ENCODE assay signal across 21 cellular contexts in the genomic region with DNA sequence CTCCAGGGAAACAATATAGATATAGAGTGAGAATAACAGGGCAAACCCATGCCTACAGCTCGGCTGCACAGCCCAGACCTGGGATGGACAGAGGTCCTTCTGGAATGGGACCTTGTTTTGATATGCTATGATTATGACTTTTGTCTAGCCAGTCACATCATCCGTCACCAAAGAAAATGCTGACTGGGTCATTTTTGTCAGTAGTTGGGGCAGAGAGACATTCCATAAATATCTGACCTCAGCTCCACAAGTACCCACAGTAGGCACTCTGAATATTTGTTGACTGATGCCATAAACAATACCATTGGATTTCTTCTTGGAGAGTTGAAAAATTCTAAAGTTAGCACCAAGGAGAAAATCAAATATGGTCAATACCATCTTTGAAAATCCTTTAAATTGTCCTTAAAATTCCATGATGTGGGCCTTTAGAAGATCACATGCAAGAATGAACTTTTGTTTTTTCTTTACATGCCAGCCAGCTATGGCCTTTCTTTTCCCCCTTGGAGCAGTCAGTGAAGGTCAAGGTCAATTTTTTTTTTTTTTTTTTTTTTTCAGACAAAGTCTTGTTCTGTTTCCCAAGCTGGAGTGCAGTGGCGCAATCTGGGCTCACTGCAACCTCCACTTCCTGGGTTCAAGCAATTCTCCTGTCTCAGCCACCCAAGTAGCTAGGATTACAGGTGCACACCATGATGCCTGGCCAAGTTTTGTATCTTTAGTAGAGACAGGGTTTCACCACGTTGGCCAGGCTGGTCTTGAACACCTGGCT. TPM values are rescaled to one million over a fixed set of nuclear protein-coding genes. Genes with fewer than 3 reads are reported as not detected.
DNase-seq lines count a peak whose midpoint lies in the region; ATAC-seq, FAIRE-seq and TF ChIP-seq lines count a peak whose summit lies in the region.
"Had no signal": no experiment of that assay in that cellular context is flagged by ENCODE, and none has a peak within 500 bp of the region (broad histone marks: within the 10 kb centered on the region; RNA-seq: fewer than 3 reads in every experiment).

No MANE protein-coding gene starts in this region.

- no peak overlapping the region for H3K4me3 Mint-ChIP-seq in astrocyte (ENCODE audit: unreplicated experiment)

- H3K9me3 ChIP-seq in A549 (no peaks in the 10 kb centered on the region), HEK293 (ENCODE audit: control insufficient read depth, insufficient read depth, low read depth, low read length) (no peaks in the 10 kb centered on the region), astrocyte (ENCODE audit: insufficient read depth, low read depth, low read length) (no peaks in the 10 kb centered on the region), parathyroid adenoma (ENCODE audit: control insufficient read depth, low read length) (no peaks in the 10 kb centered on the region), MM.1S (replicated peaks; ENCODE audit: insufficient read depth, low read length) (no peaks in the 10 kb centered on the region)
- H3K9me3 ChIP-seq: BE2C had no signal

- no peaks in the 10 kb centered on the region for H3K4me1 ChIP-seq in A549
- no peaks in the 10 kb centered on the region for H3K4me1 ChIP-seq in HEK293 (ENCODE audit: control insufficient read depth, insufficient read depth, low read length)
- no peaks in the 10 kb centered on the region for H3K4me1 ChIP-seq in astrocyte (ENCODE audit: insufficient read depth, low read length)
- H3K4me1 ChIP-seq in parathyroid adenoma: peaks cover 6% of the 10 kb centered on the region
- H3K4me1 ChIP-seq in MM.1S (ENCODE audit: low read length): peaks cover 15% of the 10 kb centered on the region
- H3K4me1 ChIP-seq: BE2C had no signal

- CTCF ChIA-PET in A549 (lab: Yijun Ruan, JAX): no interaction called here
- CTCF ChIA-PET in HEK293 (lab: Yijun Ruan, JAX): interaction anchor here (0.5 kb wide), 1 partner anchor 11 kb away, joined by 4 read pairs; no protein-coding TSS in a partner anchor

- H3K9ac ChIP-seq in astrocyte (ENCODE audit: low read length) (no peak overlapping the region), parathyroid adenoma (no peak overlapping the region), MM.1S (ENCODE audit: low read length) (no peak overlapping the region)

- no peaks in the 10 kb centered on the region for H3K9me2 ChIP-seq in MM.1S (replicated peaks; ENCODE audit: insufficient read depth, low read length)

- no peak for TF ChIP-seq EP300 in A549 (IDR thresholded peaks at IDR 0.05)

- H3F3A ChIP-seq in MM.1S (ENCODE audit: insufficient read depth, low read length): peaks cover 8% of the 10 kb centered on the region

- peaks cover 14% of the 10 kb centered on the region for H3K27me3 Mint-ChIP-seq in astrocyte (ENCODE audit: low read depth, unreplicated experiment)
- H3K27me3 Mint-ChIP-seq: CD4-positive, alpha-beta memory T cell had no signal

- DNase-seq in A549 (ENCODE audit: low read depth in 1 of 2, low spot score in 1 of 2): no peak
- no peak for DNase-seq in astrocyte (ENCODE audit: low read depth)
- no peak for DNase-seq in NCI-H524 treated with DMSO at 0.1 percent for 48 hours (lab: John Stamatoyannopoulos, UW)
- no peak for DNase-seq in MM.1S
- DNase-seq in kidney glomerular epithelial cell (lab: John Stamatoyannopoulos, UW): no peak
- DNase-seq: BE2C; CD4-positive, alpha-beta memory T cell; DMS153; DMS79 treated with DMSO at 0.1 percent for 48 hours; GDM1; HCEC 1CT; KG1 had no signal

- no peak overlapping the region for H2AFZ ChIP-seq in astrocyte (ENCODE audit: low read depth, low read length)
- no peak overlapping the region for H2AFZ ChIP-seq in parathyroid adenoma
- H2AFZ ChIP-seq in MM.1S (ENCODE audit: low read length): no peak overlapping the region

- H3K4me1 Mint-ChIP-seq in astrocyte (ENCODE audit: low read depth, unreplicated experiment): peaks cover 2% of the 10 kb centered on the region

- TF ChIP-seq POLR2A in A549 (IDR thresholded peaks at IDR 0.05; ENCODE audit: low read length): no peak

- FAIRE-seq in A549 (lab: Jason Lieb, UNC) (no peak), astrocyte (lab: Jason Lieb, UNC) (no peak)
- FAIRE-seq: A204.1, D721Med, GM12892, GM19239 had no signal

- H3K36me3 ChIP-seq in HEK293 (ENCODE audit: control insufficient read depth in 2 of 2, insufficient read depth in 1 of 2, low read length in 2 of 2) (no peaks in the 10 kb centered on the region), astrocyte (ENCODE audit: insufficient read depth, low read length) (no peaks in the 10 kb centered on the region), parathyroid adenoma (ENCODE audit: control insufficient read depth, insufficient read depth, low read length) (no peaks in the 10 kb centered on the region), MM.1S (replicated peaks; ENCODE audit: insufficient read depth, low read length) (no peaks in the 10 kb centered on the region)
- H3K36me3 ChIP-seq: BE2C had no signal

- H3K79me2 ChIP-seq in astrocyte (ENCODE audit: insufficient read depth, low read length) (no peaks in the 10 kb centered on the region), parathyroid adenoma (no peaks in the 10 kb centered on the region), MM.1S (ENCODE audit: low read length) (no peaks in the 10 kb centered on the region)

- no peak for TF ChIP-seq RAD21 in A549 (conservative IDR thresholded peaks at IDR 0.05 in 1 of 2, IDR thresholded peaks at IDR 0.05 in 1 of 2)

- no peak for TF ChIP-seq CTCF in A549 (IDR thresholded peaks at IDR 0.05)
- no peak for TF ChIP-seq CTCF in HEK293 (tag by site-specific recombination; IDR thresholded peaks at IDR 0.05)
- TF ChIP-seq CTCF in astrocyte (IDR thresholded peaks at IDR 0.05; ENCODE audit: insufficient read depth, low read depth, low read length): no peak
- TF ChIP-seq CTCF in parathyroid adenoma (IDR thresholded peaks at IDR 0.05): no peak
- no peak for TF ChIP-seq CTCF in MM.1S (IDR thresholded peaks at IDR 0.05; ENCODE audit: low read length)

- H4K20me1 ChIP-seq in astrocyte (ENCODE audit: insufficient read depth, low read length) (no peaks in the 10 kb centered on the region), MM.1S (ENCODE audit: insufficient read depth, low read length) (0 out of 2 replicates have a peak, but pooled peaks cover 3% of the 10 kb centered on the region)

- 90% methylated on average over 3 of the region's 4 CpGs for WGBS in A549 (ENCODE audit: missing lambda C conversion rate)

- peaks cover 5% of the 10 kb centered on the region for H3K9me3 Mint-ChIP-seq in astrocyte (ENCODE audit: unreplicated experiment)

- peak overlapping the region; percentile 83 for H3K27ac Mint-ChIP-seq in astrocyte (ENCODE audit: unreplicated experiment)

- H3K27ac ChIP-seq in A549 (no peak overlapping the region), HEK293 (ENCODE audit: extremely low read depth, low read depth, low read length) (no peak overlapping the region), astrocyte (ENCODE audit: low read depth, low read length) (no peak overlapping the region), parathyroid adenoma (peak overlapping the region; percentile 33), MM.1S (ENCODE audit: low read length) (no peak overlapping the region)
- H3K27ac ChIP-seq: C4-2B had no signal

- no peaks in the 10 kb centered on the region for H3K27me3 ChIP-seq in astrocyte (ENCODE audit: insufficient read depth, low read length)
- H3K27me3 ChIP-seq in parathyroid adenoma (ENCODE audit: control insufficient read depth, insufficient read depth, low read length): no peaks in the 10 kb centered on the region
- no peaks in the 10 kb centered on the region for H3K27me3 ChIP-seq in MM.1S (replicated peaks; ENCODE audit: insufficient read depth, low read length)
- H3K27me3 ChIP-seq: BE2C had no signal

- POLR2A ChIA-PET in A549 (lab: Yijun Ruan, JAX): no interaction called here
- POLR2A ChIA-PET in HEK293 (lab: Yijun Ruan, JAX): interaction anchor here (0.6 kb wide), 1 partner anchor 90 kb away, joined by 3 read pairs; a partner anchor contains a TSS

- no peak overlapping the region for H3K4me3 ChIP-seq in A549
- no peak overlapping the region for H3K4me3 ChIP-seq in HEK293 (ENCODE audit: low read depth, low read length)
- no peak overlapping the region for H3K4me3 ChIP-seq in astrocyte (ENCODE audit: insufficient read depth, low read depth, low read length)
- H3K4me3 ChIP-seq in parathyroid adenoma (ENCODE audit: low read depth, low read length): no peak overlapping the region
- H3K4me3 ChIP-seq in MM.1S (ENCODE audit: low read length): no peak overlapping the region

- H3K4me2 ChIP-seq in A549 (no peak overlapping the region), astrocyte (ENCODE audit: low read length) (no peak overlapping the region), parathyroid adenoma (ENCODE audit: low read length) (no peak overlapping the region), MM.1S (ENCODE audit: low read depth, low read length) (no peak overlapping the region)

- H3K36me3 Mint-ChIP-seq in astrocyte (ENCODE audit: low read depth, unreplicated experiment): no peaks in the 10 kb centered on the region

- no peak for ATAC-seq in A549

TF ChIP-seq in A549, 52 proteins besides CTCF, POLR2A, EP300 and RAD21:
- no peak for TF ChIP-seq NR3C1 (IDR thresholded peaks at IDR 0.05)
- TF ChIP-seq MAFK (IDR thresholded peaks at IDR 0.05; ENCODE audit: partially characterized antibody): peak; percentile 95

TF ChIP-seq in HEK293, 187 proteins besides CTCF, POLR2A, EP300 and RAD21:
- TF ChIP-seq, protein P1, sequence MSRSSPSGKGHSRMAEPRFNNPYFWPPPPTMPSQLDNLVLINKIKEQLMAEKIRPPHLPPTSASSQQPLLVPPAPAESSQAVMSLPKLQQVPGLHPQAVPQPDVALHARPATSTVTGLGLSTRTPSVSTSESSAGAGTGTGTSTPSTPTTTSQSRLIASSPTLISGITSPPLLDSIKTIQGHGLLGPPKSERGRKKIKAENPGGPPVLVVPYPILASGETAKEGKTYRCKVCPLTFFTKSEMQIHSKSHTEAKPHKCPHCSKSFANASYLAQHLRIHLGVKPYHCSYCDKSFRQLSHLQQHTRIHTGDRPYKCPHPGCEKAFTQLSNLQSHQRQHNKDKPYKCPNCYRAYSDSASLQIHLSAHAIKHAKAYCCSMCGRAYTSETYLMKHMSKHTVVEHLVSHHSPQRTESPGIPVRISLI (tag by site-specific recombination; IDR thresholded peaks at IDR 0.05): peak; percentile 49; the same call in 1 of the 2 replicates
- no peak for TF ChIP-seq ZNF138 (tag by site-specific recombination; IDR thresholded peaks at IDR 0.05; ENCODE audit: borderline replicate concordance)
TF ChIP-seq in HEK293: peak in this region for 1.

RNA-seq across cellular contexts. Expression of a gene that starts 7.3 kb away (rescaled TPM):
- polyA plus RNA-seq in A549 (2011; rRNA removed): 4.0 and 6.0 TPM in 2 replicates
- 3.6 and 4.8 TPM in 2 replicates for polyA plus RNA-seq in A549 (2012; cell fraction: cytosol; rRNA removed)
- 6.9 and 8.0 TPM in 2 replicates for polyA plus RNA-seq in A549 (2012; cell fraction: nucleus; rRNA removed)
- polyA plus RNA-seq in A549 (2017; fragmentation: RNase III; extraction: RNeasy Plus Mini Kit Qiagen cat#74134 plus additional on column Dnase treatment): 3.9 to 5.3 TPM (median 4.6 TPM) in 3 replicates
- polyA minus RNA-seq in A549 (2011; rRNA and poly(A)+ RNA removed): 7.0 and 7.4 TPM in 2 replicates
- 1.8 and 2.4 TPM in 2 replicates for total RNA-seq in astrocyte

RNA-seq across cellular contexts. Expression of a gene that starts 22.7 kb away (rescaled TPM):
- polyA plus RNA-seq in A549 (2011; rRNA removed) (not detected in 2 replicates), A549 (2017; fragmentation: RNase III; extraction: RNeasy Plus Mini Kit Qiagen cat#74134 plus additional on column Dnase treatment) (not detected in 3 replicates)
- not detected in 2 replicates for polyA plus RNA-seq in A549 (2012; cell fraction: cytosol; rRNA removed)
- not detected in 2 replicates for polyA plus RNA-seq in A549 (2012; cell fraction: nucleus; rRNA removed)
- not detected in 2 replicates for polyA minus RNA-seq in A549 (2011; rRNA and poly(A)+ RNA removed)
- not detected in 2 replicates for total RNA-seq in astrocyte
- total RNA-seq: CD4-positive, alpha-beta memory T cell; H4 had no signal
- polyA plus RNA-seq: AG04450; CD4-positive, alpha-beta memory T cell had no signal
